1 cellular context compared by ENCODE assay signal in genomic region chr21:33641339-33642026, GRCh38.
A peak's percentile ranks its signal among the peaks of the same experiment; 100 is the strongest.
TF ChIP-seq lines count a peak whose summit lies in the region.

Gene CRYZL1 (minus strand): TSS chr21:33641741. CDS start chr21:33631551, 10,190 bp downstream.

TF ChIP-seq in HepG2, 621 proteins besides CTCF, POLR2A, EP300 and RAD21 (continued from another document and continues in another):
- no peak for TF ChIP-seq TIGD3 (CRISPR knock-in tag; IDR thresholded peaks at IDR 0.05; ENCODE audit: borderline replicate concordance)
- TF ChIP-seq TGIF2 (CRISPR knock-in tag; IDR thresholded peaks at IDR 0.05): peak; percentile 37; the same call in 1 of the 2 replicates
- no peak for TF ChIP-seq CERS6 (CRISPR knock-in tag; IDR thresholded peaks at IDR 0.05)
- peak; percentile 28; the same call in 1 of the 2 replicates for TF ChIP-seq BORCS8-MEF2B (CRISPR knock-in tag; IDR thresholded peaks at IDR 0.05)
- TF ChIP-seq NFKBIZ (CRISPR knock-in tag; IDR thresholded peaks at IDR 0.05): no peak; the same call in 1 of the 2 replicates
- TF ChIP-seq HOXA3 (CRISPR knock-in tag; IDR thresholded peaks at IDR 0.05): peak; percentile 53; the same call in 1 of the 2 replicates
- TF ChIP-seq TCF12 (IDR thresholded peaks at IDR 0.05): no peak
- TF ChIP-seq TCF12 (CRISPR knock-in tag; IDR thresholded peaks at IDR 0.05): peak; percentile 28; the same call in 1 of the 2 replicates
- peak; percentile 50; the same call in 1 of the 2 replicates for TF ChIP-seq ZNF746 (CRISPR knock-in tag; IDR thresholded peaks at IDR 0.05)
- TF ChIP-seq NR2F6 (IDR thresholded peaks at IDR 0.05): no peak
- no peak for TF ChIP-seq NR2F6 (CRISPR knock-in tag; IDR thresholded peaks at IDR 0.05)
- TF ChIP-seq ZNF543 (CRISPR knock-in tag; IDR thresholded peaks at IDR 0.05): peak; percentile 53; the same call in 1 of the 2 replicates
- TF ChIP-seq XRCC5 (optimal IDR thresholded peaks at IDR 0.05; ENCODE audit: low read length): no peak
- peak; percentile 69; the same call in 1 of the 2 replicates for TF ChIP-seq FOXC1 (CRISPR knock-in tag; IDR thresholded peaks at IDR 0.05; ENCODE audit: borderline replicate concordance)
- no peak for TF ChIP-seq RARA (CRISPR knock-in tag; IDR thresholded peaks at IDR 0.05)
- TF ChIP-seq CREB1 (IDR thresholded peaks at IDR 0.05): peak; percentile 89
- no peak; the same call in 1 of the 2 replicates for TF ChIP-seq CREB1 (CRISPR knock-in tag; IDR thresholded peaks at IDR 0.05)
- TF ChIP-seq ZNF136 (CRISPR knock-in tag; IDR thresholded peaks at IDR 0.05; ENCODE audit: low read depth): no peak
- TF ChIP-seq ELF1 (CRISPR knock-in tag; IDR thresholded peaks at IDR 0.05): peak; percentile 82
- TF ChIP-seq KDM2A (CRISPR knock-in tag; IDR thresholded peaks at IDR 0.05; ENCODE audit: borderline replicate concordance, low read depth): peak; percentile 37; the same call in 1 of the 2 replicates
- no peak for TF ChIP-seq ZNF337 (CRISPR knock-in tag; IDR thresholded peaks at IDR 0.05; ENCODE audit: borderline replicate concordance, low read depth)
- TF ChIP-seq, protein P1, sequence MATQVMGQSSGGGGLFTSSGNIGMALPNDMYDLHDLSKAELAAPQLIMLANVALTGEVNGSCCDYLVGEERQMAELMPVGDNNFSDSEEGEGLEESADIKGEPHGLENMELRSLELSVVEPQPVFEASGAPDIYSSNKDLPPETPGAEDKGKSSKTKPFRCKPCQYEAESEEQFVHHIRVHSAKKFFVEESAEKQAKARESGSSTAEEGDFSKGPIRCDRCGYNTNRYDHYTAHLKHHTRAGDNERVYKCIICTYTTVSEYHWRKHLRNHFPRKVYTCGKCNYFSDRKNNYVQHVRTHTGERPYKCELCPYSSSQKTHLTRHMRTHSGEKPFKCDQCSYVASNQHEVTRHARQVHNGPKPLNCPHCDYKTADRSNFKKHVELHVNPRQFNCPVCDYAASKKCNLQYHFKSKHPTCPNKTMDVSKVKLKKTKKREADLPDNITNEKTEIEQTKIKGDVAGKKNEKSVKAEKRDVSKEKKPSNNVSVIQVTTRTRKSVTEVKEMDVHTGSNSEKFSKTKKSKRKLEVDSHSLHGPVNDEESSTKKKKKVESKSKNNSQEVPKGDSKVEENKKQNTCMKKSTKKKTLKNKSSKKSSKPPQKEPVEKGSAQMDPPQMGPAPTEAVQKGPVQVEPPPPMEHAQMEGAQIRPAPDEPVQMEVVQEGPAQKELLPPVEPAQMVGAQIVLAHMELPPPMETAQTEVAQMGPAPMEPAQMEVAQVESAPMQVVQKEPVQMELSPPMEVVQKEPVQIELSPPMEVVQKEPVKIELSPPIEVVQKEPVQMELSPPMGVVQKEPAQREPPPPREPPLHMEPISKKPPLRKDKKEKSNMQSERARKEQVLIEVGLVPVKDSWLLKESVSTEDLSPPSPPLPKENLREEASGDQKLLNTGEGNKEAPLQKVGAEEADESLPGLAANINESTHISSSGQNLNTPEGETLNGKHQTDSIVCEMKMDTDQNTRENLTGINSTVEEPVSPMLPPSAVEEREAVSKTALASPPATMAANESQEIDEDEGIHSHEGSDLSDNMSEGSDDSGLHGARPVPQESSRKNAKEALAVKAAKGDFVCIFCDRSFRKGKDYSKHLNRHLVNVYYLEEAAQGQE (IDR thresholded peaks at IDR 0.05; ENCODE audit: borderline replicate concordance in 1 of 2, low read depth in 1 of 2, low read length in 2 of 2): no peak
- no peak for TF ChIP-seq CEBPZ (IDR thresholded peaks at IDR 0.05; ENCODE audit: low read length)
- no peak for TF ChIP-seq ZNF619 (CRISPR knock-in tag; IDR thresholded peaks at IDR 0.05)
- no peak for TF ChIP-seq PATZ1 (CRISPR knock-in tag; IDR thresholded peaks at IDR 0.05)
- TF ChIP-seq, protein P2, sequence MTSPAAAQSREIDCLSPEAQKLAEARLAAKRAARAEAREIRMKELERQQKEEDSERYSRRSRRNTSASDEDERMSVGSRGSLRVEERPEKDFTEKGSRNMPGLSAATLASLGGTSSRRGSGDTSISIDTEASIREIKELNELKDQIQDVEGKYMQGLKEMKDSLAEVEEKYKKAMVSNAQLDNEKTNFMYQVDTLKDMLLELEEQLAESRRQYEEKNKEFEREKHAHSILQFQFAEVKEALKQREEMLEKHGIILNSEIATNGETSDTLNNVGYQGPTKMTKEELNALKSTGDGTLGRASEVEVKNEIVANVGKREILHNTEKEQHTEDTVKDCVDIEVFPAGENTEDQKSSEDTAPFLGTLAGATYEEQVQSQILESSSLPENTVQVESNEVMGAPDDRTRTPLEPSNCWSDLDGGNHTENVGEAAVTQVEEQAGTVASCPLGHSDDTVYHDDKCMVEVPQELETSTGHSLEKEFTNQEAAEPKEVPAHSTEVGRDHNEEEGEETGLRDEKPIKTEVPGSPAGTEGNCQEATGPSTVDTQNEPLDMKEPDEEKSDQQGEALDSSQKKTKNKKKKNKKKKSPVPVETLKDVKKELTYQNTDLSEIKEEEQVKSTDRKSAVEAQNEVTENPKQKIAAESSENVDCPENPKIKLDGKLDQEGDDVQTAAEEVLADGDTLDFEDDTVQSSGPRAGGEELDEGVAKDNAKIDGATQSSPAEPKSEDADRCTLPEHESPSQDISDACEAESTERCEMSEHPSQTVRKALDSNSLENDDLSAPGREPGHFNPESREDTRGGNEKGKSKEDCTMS (CRISPR knock-in tag; conservative IDR thresholded peaks at IDR 0.05): no peak
- TF ChIP-seq ARID4A (CRISPR knock-in tag; IDR thresholded peaks at IDR 0.05; ENCODE audit: borderline replicate concordance): peak; percentile 84
- TF ChIP-seq, protein P3, sequence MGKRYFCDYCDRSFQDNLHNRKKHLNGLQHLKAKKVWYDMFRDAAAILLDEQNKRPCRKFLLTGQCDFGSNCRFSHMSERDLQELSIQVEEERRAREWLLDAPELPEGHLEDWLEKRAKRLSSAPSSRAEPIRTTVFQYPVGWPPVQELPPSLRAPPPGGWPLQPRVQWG (CRISPR knock-in tag; IDR thresholded peaks at IDR 0.05; ENCODE audit: borderline replicate concordance, low read depth): no peak
- peak; percentile 77 for TF ChIP-seq RBM22 (optimal IDR thresholded peaks at IDR 0.05; ENCODE audit: low read length)
- no peak for TF ChIP-seq ZNF564 (CRISPR knock-in tag; IDR thresholded peaks at IDR 0.05)
- TF ChIP-seq, protein P4, sequence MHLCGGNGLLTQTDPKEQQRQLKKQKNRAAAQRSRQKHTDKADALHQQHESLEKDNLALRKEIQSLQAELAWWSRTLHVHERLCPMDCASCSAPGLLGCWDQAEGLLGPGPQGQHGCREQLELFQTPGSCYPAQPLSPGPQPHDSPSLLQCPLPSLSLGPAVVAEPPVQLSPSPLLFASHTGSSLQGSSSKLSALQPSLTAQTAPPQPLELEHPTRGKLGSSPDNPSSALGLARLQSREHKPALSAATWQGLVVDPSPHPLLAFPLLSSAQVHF (CRISPR knock-in tag; IDR thresholded peaks at IDR 0.05): no peak
- TF ChIP-seq DNMT1 (CRISPR knock-in tag; IDR thresholded peaks at IDR 0.05): 0 out of 2 replicates have a peak, but pooled peaks have one; percentile 24
- TF ChIP-seq ZNF546 (CRISPR knock-in tag; conservative IDR thresholded peaks at IDR 0.05): no peak
- peak; percentile 64; the same call in 1 of the 2 replicates for TF ChIP-seq ZNF274 (CRISPR knock-in tag; IDR thresholded peaks at IDR 0.05)
- TF ChIP-seq ZNF510 (CRISPR knock-in tag; IDR thresholded peaks at IDR 0.05; ENCODE audit: low read depth): no peak
- peak; percentile 26; the same call in 1 of the 2 replicates for TF ChIP-seq SAFB2 (CRISPR knock-in tag; IDR thresholded peaks at IDR 0.05; ENCODE audit: borderline replicate concordance, low read depth)
